In the genomic region with DNA sequence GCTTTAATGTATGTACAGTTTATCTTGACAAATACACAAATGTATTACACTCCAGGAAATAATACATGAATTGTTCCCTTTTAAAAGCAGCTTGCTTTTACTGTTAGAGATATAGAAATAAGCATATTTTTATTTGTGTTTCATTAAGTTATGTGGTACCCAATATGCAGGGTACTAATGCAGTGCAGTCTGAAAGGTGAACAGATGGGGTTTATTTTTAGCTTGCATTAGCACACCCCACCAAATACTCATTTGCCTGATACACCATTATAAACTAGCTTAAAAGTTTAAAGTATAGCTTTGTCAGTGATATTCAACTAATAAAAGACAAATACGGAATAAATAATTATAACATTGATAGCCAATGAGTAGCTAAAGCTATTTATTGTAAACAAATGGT, we compare ENCODE assay signal across 21 cellular contexts.
"Had no signal": no experiment of that assay in that cellular context is flagged by ENCODE, and none has a peak within 500 bp of the region (broad histone marks: within the 10 kb centered on the region; RNA-seq: fewer than 3 reads in every experiment).

No MANE protein-coding gene starts in this region.

- DNase-seq: kidney; left colon; left lung; lower lobe of right lung; mammary epithelial cell; mesenchymal stem cell; naive thymus-derived CD8-positive, alpha-beta T cell; nucleus accumbens; pancreas; retina; right cardiac atrium; stimulated activated CD4-positive, alpha-beta T cell treated with anti-CD3 and anti-CD28 coated beads, Interleukin-12 subunit alpha, Interleukin-12 subunit beta, amount 100 ng/mL, for 4 hours; stimulated activated CD4-positive, alpha-beta T cell treated with anti-CD3 and anti-CD28 coated beads, Interleukin-15, amount 100 ng/mL, for 24 hours; stimulated activated CD4-positive, alpha-beta T cell treated with anti-CD3 and anti-CD28 coated beads, Interleukin-2, amount 100 ng/mL, for 24 hours; stimulated activated CD4-positive, alpha-beta T cell treated with anti-CD3 and anti-CD28 coated beads, Interleukin-4, amount 100 ng/mL, for 1 hour; stimulated activated naive B cell treated with anti-CD40 and anti-IgM and Interleukin-4, amounts not matched to agents 10 μg/mL and 1 μg/mL and 100 μg/mL, for 72 hours; stimulated activated naive CD8-positive, alpha-beta T cell treated with anti-CD3 and anti-CD28 coated beads, Interleukin-15, Interleukin-2, amounts not matched to agents 100 U/mL and 50 U/mL, for 24 hours; stomach; tibial artery; upper lobe of right lung had no signal

- ATAC-seq: left colon; left lung; lower lobe of right lung; naive thymus-derived CD8-positive, alpha-beta T cell; pancreas; right cardiac atrium; sciatic nerve; stimulated activated naive B cell treated with anti-CD40 and anti-IgM and Interleukin-4, amounts not matched to agents 10 μg/mL and 1 μg/mL and 100 μg/mL, for 72 hours; stimulated activated naive CD8-positive, alpha-beta T cell treated with anti-CD3 and anti-CD28 coated beads, Interleukin-15, Interleukin-2, amounts not matched to agents 100 U/mL and 50 U/mL, for 24 hours; upper lobe of right lung had no signal
